Comparison of ENCODE assay signal across 21 cellular contexts in the genomic region with DNA sequence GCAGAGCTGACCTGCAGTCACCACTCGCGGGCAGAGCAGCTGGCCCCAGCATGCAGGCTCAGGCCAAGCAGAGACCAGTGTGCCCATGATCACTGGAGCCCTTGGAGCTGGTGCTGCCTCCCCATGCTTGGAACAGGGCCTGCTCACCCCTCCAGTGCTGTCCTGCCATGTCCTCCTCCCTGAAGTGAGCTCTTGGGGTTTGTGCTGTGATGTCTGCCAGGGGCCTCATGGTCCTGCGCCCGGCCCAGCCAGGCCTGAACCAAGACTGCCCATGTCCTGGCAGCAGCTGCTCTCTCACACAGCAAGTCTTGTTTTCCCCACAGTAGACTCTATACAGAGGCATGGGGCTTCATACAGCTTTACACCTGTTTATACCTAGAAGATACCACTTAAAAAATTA. TPM values are rescaled to one million over a fixed set of nuclear protein-coding genes. Genes with fewer than 3 reads are reported as not detected.
DNase-seq lines count a peak whose midpoint lies in the region; ATAC-seq and TF ChIP-seq lines count a peak whose summit lies in the region.
"Had no signal": no experiment of that assay in that cellular context is flagged by ENCODE, and none has a peak within 500 bp of the region (broad histone marks: within the 10 kb centered on the region; RNA-seq: fewer than 3 reads in every experiment).

No MANE protein-coding gene starts in this region.

- no peaks in the 10 kb centered on the region for H3K79me1 ChIP-seq in neuronal stem cell (ENCODE audit: low read depth, low read length)

- H4K91ac ChIP-seq in neuronal stem cell (ENCODE audit: low read depth, low read length, poor library complexity) = no peak overlapping the region

- H3K9me3 ChIP-seq in neuronal stem cell (replicated peaks in 1 of 2; ENCODE audit: control insufficient read depth in 2 of 2, insufficient read depth in 1 of 2, low read depth in 1 of 2, low read length in 2 of 2) = no peaks in the 10 kb centered on the region
- no peaks in the 10 kb centered on the region for H3K9me3 ChIP-seq in gastrocnemius medialis
- H3K9me3 ChIP-seq: BLaER1 treated with 17β-estradiol and CSF1 and Interleukin-3, amounts not matched to agents 10 nM and 100 nM had no signal

- H3K36me3 Mint-ChIP-seq in stimulated activated effector memory CD8-positive, alpha-beta T cell treated with anti-CD3 and anti-CD28 coated beads, Interleukin-12 subunit alpha, Interleukin-12 subunit beta, amount 100 ng/mL, for 72 hours = peaks cover 23% of the 10 kb centered on the region

- H3K9me3 Mint-ChIP-seq in stimulated activated effector memory CD8-positive, alpha-beta T cell treated with anti-CD3 and anti-CD28 coated beads, Interleukin-12 subunit alpha, Interleukin-12 subunit beta, amount 100 ng/mL, for 72 hours = no peaks in the 10 kb centered on the region
- H3K9me3 Mint-ChIP-seq: CD4-positive, alpha-beta memory T cell; CD4-positive, CD25-positive, alpha-beta regulatory T cell; CD8-positive, alpha-beta memory T cell had no signal

- H3K27ac Mint-ChIP-seq in stimulated activated effector memory CD8-positive, alpha-beta T cell treated with anti-CD3 and anti-CD28 coated beads, Interleukin-12 subunit alpha, Interleukin-12 subunit beta, amount 100 ng/mL, for 72 hours = no peak overlapping the region
- H3K27ac Mint-ChIP-seq: B cell; CD4-positive, alpha-beta memory T cell had no signal

- H3K14ac ChIP-seq in neuronal stem cell (ENCODE audit: low read length) = peak overlapping the region; percentile 39

- H3K27me3 ChIP-seq in neuronal stem cell (ENCODE audit: control insufficient read depth in 3 of 3, insufficient read depth in 3 of 3, low read depth in 1 of 3, low read length in 3 of 3) (no peaks in the 10 kb centered on the region), gastrocnemius medialis (no peaks in the 10 kb centered on the region)
- H3K27me3 ChIP-seq: BLaER1 treated with 17β-estradiol and CSF1 and Interleukin-3, amounts not matched to agents 10 nM and 100 nM had no signal

- no peak overlapping the region for H3K9ac ChIP-seq in neuronal stem cell (ENCODE audit: low read depth, low read length, poor library complexity)
- H3K9ac ChIP-seq: BLaER1 treated with 17β-estradiol and CSF1 and Interleukin-3, amounts not matched to agents 10 nM and 100 nM had no signal

- no peak overlapping the region for H3K18ac ChIP-seq in neuronal stem cell (ENCODE audit: low read length)

- intact Hi-C loops in gastrocnemius medialis (cut with DNase I; ENCODE audit: low total_unique reads) = no loop called here

- DNase-seq in medulla oblongata (ENCODE audit: extremely low spot score) = peak; percentile 27
- no peak for DNase-seq in neuronal stem cell (ENCODE audit: low spot score)
- no peak for DNase-seq in gastrocnemius medialis
- DNase-seq in stimulated activated effector memory CD8-positive, alpha-beta T cell treated with anti-CD3 and anti-CD28 coated beads, Interleukin-12 subunit alpha, Interleukin-12 subunit beta, amount 100 ng/mL, for 72 hours (ENCODE audit: low spot score in 2 of 2) = no peak
- DNase-seq in activated T-cell treated with anti-CD3 and anti-CD28 coated beads for 4 hours = no peak
- DNase-seq in AG08395 (ENCODE audit: low spot score) = no peak
- no peak for DNase-seq in NCI-H2171 (lab: John Stamatoyannopoulos, UW)
- no peak for DNase-seq in NCI-H526 treated with DMSO at 0.1 percent for 48 hours (lab: John Stamatoyannopoulos, UW)
- DNase-seq: 8988T; ACHN; AML-193; CD4-positive, alpha-beta memory T cell; CD4-positive, CD25-positive, alpha-beta regulatory T cell; CD8-positive, alpha-beta memory T cell; COR-L47; DMS153; DMS79 treated with DMSO at 0.1 percent for 48 hours; GF-D8 had no signal

- in situ Hi-C loops in gastrocnemius medialis (cut with MboI; ENCODE audit: low sequenced_read_pairs in 4 of 4) = no loop called here

- H2BK15ac ChIP-seq in neuronal stem cell (ENCODE audit: low read length) = no peak overlapping the region

- no peak overlapping the region for H2BK5ac ChIP-seq in neuronal stem cell (ENCODE audit: low read length)

- no peak overlapping the region for H3K4me3 ChIP-seq in neuronal stem cell (ENCODE audit: low read length in 2 of 2)
- H3K4me3 ChIP-seq in gastrocnemius medialis = no peak overlapping the region
- H3K4me3 ChIP-seq: BLaER1 treated with 17β-estradiol and CSF1 and Interleukin-3, amounts not matched to agents 10 nM and 100 nM had no signal

- no peak for TF ChIP-seq POLR2A in gastrocnemius medialis (IDR thresholded peaks at IDR 0.05)

- H3K36me3 ChIP-seq in neuronal stem cell (replicated peaks in 1 of 2; ENCODE audit: control insufficient read depth in 2 of 2, insufficient read depth in 2 of 2, low read length in 2 of 2) = peaks cover 12 to 64% of the 10 kb centered on the region in 2 donors
- peaks cover 0 to 18% of the 10 kb centered on the region in 2 donors for H3K36me3 ChIP-seq in gastrocnemius medialis

- H2BK12ac ChIP-seq in neuronal stem cell (ENCODE audit: low read length) = no peak overlapping the region

- H3K4ac ChIP-seq in neuronal stem cell (ENCODE audit: low read length) = no peak overlapping the region

- H3K27ac ChIP-seq in neuronal stem cell (replicated peaks; ENCODE audit: low read length) = no peak overlapping the region
- peak overlapping the region; percentile 44 to 98 (median 70) for H3K27ac ChIP-seq in gastrocnemius medialis
- H3K27ac ChIP-seq: BLaER1 treated with 17β-estradiol and CSF1 and Interleukin-3, amounts not matched to agents 10 nM and 100 nM; C4-2B had no signal

- no peak for TF ChIP-seq CTCF in gastrocnemius medialis (IDR thresholded peaks at IDR 0.05 in 4 of 5, conservative IDR thresholded peaks at IDR 0.05 in 1 of 5)

- no peak for ATAC-seq in gastrocnemius medialis
- ATAC-seq in stimulated activated effector memory CD8-positive, alpha-beta T cell treated with anti-CD3 and anti-CD28 coated beads, Interleukin-12 subunit alpha, Interleukin-12 subunit beta, amount 100 ng/mL, for 72 hours = peak; percentile 22

- WGBS in neuronal stem cell (ENCODE audit: extremely low coverage in 2 of 2, insufficient read length in 2 of 2, insufficient replicate concordance in 1 of 2), 2 donors = no CpG with 5 or more reads among the region's 4 CpGs

- H3K4me1 Mint-ChIP-seq in stimulated activated effector memory CD8-positive, alpha-beta T cell treated with anti-CD3 and anti-CD28 coated beads, Interleukin-12 subunit alpha, Interleukin-12 subunit beta, amount 100 ng/mL, for 72 hours = no peaks in the 10 kb centered on the region
- H3K4me1 Mint-ChIP-seq: B cell had no signal

- no peak overlapping the region for H2AFZ ChIP-seq in neuronal stem cell (ENCODE audit: low read length)

- peak overlapping the region; percentile 49 for H4K8ac ChIP-seq in neuronal stem cell (ENCODE audit: low read depth, low read length)

- peak overlapping the region; percentile 66 for H3K23ac ChIP-seq in neuronal stem cell (ENCODE audit: low read depth, low read length, poor library complexity)

- no peak overlapping the region for H2BK120ac ChIP-seq in neuronal stem cell (ENCODE audit: low read depth, low read length)

- H3K4me1 ChIP-seq in neuronal stem cell (ENCODE audit: control insufficient read depth in 2 of 2, insufficient read depth in 1 of 2, low read depth in 1 of 2, low read length in 2 of 2) = no peaks in the 10 kb centered on the region
- H3K4me1 ChIP-seq in gastrocnemius medialis = peaks cover 39 to 69% of the 10 kb centered on the region in 2 donors

- H3K4me3 Mint-ChIP-seq in stimulated activated effector memory CD8-positive, alpha-beta T cell treated with anti-CD3 and anti-CD28 coated beads, Interleukin-12 subunit alpha, Interleukin-12 subunit beta, amount 100 ng/mL, for 72 hours = no peak overlapping the region
- H3K4me3 Mint-ChIP-seq: B cell; CD4-positive, alpha-beta memory T cell; CD4-positive, CD25-positive, alpha-beta regulatory T cell; CD8-positive, alpha-beta memory T cell had no signal

- H3K4me2 ChIP-seq in neuronal stem cell (ENCODE audit: insufficient read depth, low read length, poor library complexity, severe bottlenecking) = no peak overlapping the region
- H3K4me2 ChIP-seq: BLaER1 treated with 17β-estradiol and CSF1 and Interleukin-3, amounts not matched to agents 10 nM and 100 nM had no signal

- H2AK5ac ChIP-seq in neuronal stem cell (ENCODE audit: low read depth, low read length) = no peak overlapping the region

RNA-seq across cellular contexts. Expression of a gene that starts 24.6 kb away (rescaled TPM):
- 27.7 TPM for polyA plus RNA-seq in neuronal stem cell (2013, experiment 1 of 2)
- 27.5 TPM for polyA plus RNA-seq in neuronal stem cell (2013, experiment 2 of 2)
- total RNA-seq in gastrocnemius medialis = 100 to 1,000 TPM in 2 of 4 donors, 10 to 100 TPM in 2; 70.6 to 131 (median 90.9) TPM
